ENCODE assay signal across 1 cellular context in genomic region chr12:237026-237815, GRCh38.
A peak's percentile ranks its signal among the peaks of the same experiment; 100 is the strongest.
TF ChIP-seq lines count a peak whose summit lies in the region.

No MANE protein-coding gene starts in this region.

TF ChIP-seq in HepG2, 621 proteins besides CTCF, POLR2A, EP300 and RAD21 (continued from another document and continues in another):
- no peak; a peak in 1 of 4 replicates for TF ChIP-seq HMGXB4 (CRISPR knock-in tag; IDR thresholded peaks at IDR 0.05; ENCODE audit: borderline replicate concordance in 1 of 2, low read depth in 1 of 2)
- no peak for TF ChIP-seq KLF11 (CRISPR knock-in tag; IDR thresholded peaks at IDR 0.05)
- TF ChIP-seq TIGD3 (CRISPR knock-in tag; IDR thresholded peaks at IDR 0.05; ENCODE audit: borderline replicate concordance), result no peak
- TF ChIP-seq ZNF251 (CRISPR knock-in tag; IDR thresholded peaks at IDR 0.05), result no peak
- no peak for TF ChIP-seq ZNF775 (CRISPR knock-in tag; IDR thresholded peaks at IDR 0.05; ENCODE audit: borderline replicate concordance)
- TF ChIP-seq ZNF891 (CRISPR knock-in tag; IDR thresholded peaks at IDR 0.05), result no peak
- TF ChIP-seq, protein P1, sequence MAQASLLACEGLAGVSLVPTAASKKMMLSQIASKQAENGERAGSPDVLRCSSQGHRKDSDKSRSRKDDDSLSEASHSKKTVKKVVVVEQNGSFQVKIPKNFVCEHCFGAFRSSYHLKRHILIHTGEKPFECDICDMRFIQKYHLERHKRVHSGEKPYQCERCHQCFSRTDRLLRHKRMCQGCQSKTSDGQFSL (CRISPR knock-in tag; IDR thresholded peaks at IDR 0.05), result no peak
- no peak for TF ChIP-seq DNMT3B (CRISPR knock-in tag; conservative IDR thresholded peaks at IDR 0.05)
- TF ChIP-seq HNRNPK (IDR thresholded peaks at IDR 0.05; ENCODE audit: low read depth, low read length, poor library complexity, severe bottlenecking), result no peak
- peak; percentile 26; the same call in 1 of the 2 replicates for TF ChIP-seq FOXC1 (CRISPR knock-in tag; IDR thresholded peaks at IDR 0.05; ENCODE audit: borderline replicate concordance)
- no peak for TF ChIP-seq ZNF558 (CRISPR knock-in tag; IDR thresholded peaks at IDR 0.05; ENCODE audit: borderline replicate concordance)
- TF ChIP-seq ZNF777 (CRISPR knock-in tag; IDR thresholded peaks at IDR 0.05), result no peak
- peak; percentile 23 for TF ChIP-seq TBL1XR1 (IDR thresholded peaks at IDR 0.05; ENCODE audit: borderline replicate concordance, low read length, partially characterized antibody)
- TF ChIP-seq ZNF766 (CRISPR knock-in tag; IDR thresholded peaks at IDR 0.05; ENCODE audit: borderline replicate concordance), result no peak
- no peak for TF ChIP-seq ZNF616 (CRISPR knock-in tag; IDR thresholded peaks at IDR 0.05; ENCODE audit: low read depth)
- 0 out of 2 replicates have a peak, but pooled peaks have one; percentile 30 for TF ChIP-seq CEBPG (CRISPR knock-in tag; IDR thresholded peaks at IDR 0.05)
- TF ChIP-seq ZUFSP (CRISPR knock-in tag; IDR thresholded peaks at IDR 0.05; ENCODE audit: borderline replicate concordance), result no peak
- TF ChIP-seq TEF (CRISPR knock-in tag; IDR thresholded peaks at IDR 0.05), result no peak
- 0 out of 2 replicates have a peak, but pooled peaks have one; percentile 23 for TF ChIP-seq YEATS2 (CRISPR knock-in tag; IDR thresholded peaks at IDR 0.05; ENCODE audit: borderline replicate concordance)
- peak; percentile 23; the same call in 1 of the 2 replicates for TF ChIP-seq TBX2 (CRISPR knock-in tag; IDR thresholded peaks at IDR 0.05; ENCODE audit: borderline replicate concordance)
- no peak for TF ChIP-seq ZNF24 (IDR thresholded peaks at IDR 0.05)
- TF ChIP-seq ZZZ3 (CRISPR knock-in tag; IDR thresholded peaks at IDR 0.05; ENCODE audit: borderline replicate concordance), result no peak
- TF ChIP-seq, protein P2, sequence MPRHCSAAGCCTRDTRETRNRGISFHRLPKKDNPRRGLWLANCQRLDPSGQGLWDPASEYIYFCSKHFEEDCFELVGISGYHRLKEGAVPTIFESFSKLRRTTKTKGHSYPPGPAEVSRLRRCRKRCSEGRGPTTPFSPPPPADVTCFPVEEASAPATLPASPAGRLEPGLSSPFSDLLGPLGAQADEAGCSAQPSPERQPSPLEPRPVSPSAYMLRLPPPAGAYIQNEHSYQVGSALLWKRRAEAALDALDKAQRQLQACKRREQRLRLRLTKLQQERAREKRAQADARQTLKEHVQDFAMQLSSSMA (CRISPR knock-in tag; IDR thresholded peaks at IDR 0.05), result no peak
- TF ChIP-seq, protein P3, sequence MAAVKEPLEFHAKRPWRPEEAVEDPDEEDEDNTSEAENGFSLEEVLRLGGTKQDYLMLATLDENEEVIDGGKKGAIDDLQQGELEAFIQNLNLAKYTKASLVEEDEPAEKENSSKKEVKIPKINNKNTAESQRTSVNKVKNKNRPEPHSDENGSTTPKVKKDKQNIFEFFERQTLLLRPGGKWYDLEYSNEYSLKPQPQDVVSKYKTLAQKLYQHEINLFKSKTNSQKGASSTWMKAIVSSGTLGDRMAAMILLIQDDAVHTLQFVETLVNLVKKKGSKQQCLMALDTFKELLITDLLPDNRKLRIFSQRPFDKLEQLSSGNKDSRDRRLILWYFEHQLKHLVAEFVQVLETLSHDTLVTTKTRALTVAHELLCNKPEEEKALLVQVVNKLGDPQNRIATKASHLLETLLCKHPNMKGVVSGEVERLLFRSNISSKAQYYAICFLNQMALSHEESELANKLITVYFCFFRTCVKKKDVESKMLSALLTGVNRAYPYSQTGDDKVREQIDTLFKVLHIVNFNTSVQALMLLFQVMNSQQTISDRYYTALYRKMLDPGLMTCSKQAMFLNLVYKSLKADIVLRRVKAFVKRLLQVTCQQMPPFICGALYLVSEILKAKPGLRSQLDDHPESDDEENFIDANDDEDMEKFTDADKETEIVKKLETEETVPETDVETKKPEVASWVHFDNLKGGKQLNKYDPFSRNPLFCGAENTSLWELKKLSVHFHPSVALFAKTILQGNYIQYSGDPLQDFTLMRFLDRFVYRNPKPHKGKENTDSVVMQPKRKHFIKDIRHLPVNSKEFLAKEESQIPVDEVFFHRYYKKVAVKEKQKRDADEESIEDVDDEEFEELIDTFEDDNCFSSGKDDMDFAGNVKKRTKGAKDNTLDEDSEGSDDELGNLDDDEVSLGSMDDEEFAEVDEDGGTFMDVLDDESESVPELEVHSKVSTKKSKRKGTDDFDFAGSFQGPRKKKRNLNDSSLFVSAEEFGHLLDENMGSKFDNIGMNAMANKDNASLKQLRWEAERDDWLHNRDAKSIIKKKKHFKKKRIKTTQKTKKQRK (IDR thresholded peaks at IDR 0.05; ENCODE audit: low read length), result no peak
- no peak for TF ChIP-seq ARNT2 (CRISPR knock-in tag; IDR thresholded peaks at IDR 0.05; ENCODE audit: low read depth)
- TF ChIP-seq ZNF841 (CRISPR knock-in tag; IDR thresholded peaks at IDR 0.05; ENCODE audit: borderline replicate concordance), result no peak
- no peak for TF ChIP-seq NFYC (CRISPR knock-in tag; IDR thresholded peaks at IDR 0.05)
- no peak for TF ChIP-seq ZNF121 (CRISPR knock-in tag; IDR thresholded peaks at IDR 0.05)
- no peak for TF ChIP-seq GMEB1 (CRISPR knock-in tag; IDR thresholded peaks at IDR 0.05; ENCODE audit: borderline replicate concordance)
- TF ChIP-seq, protein P4, sequence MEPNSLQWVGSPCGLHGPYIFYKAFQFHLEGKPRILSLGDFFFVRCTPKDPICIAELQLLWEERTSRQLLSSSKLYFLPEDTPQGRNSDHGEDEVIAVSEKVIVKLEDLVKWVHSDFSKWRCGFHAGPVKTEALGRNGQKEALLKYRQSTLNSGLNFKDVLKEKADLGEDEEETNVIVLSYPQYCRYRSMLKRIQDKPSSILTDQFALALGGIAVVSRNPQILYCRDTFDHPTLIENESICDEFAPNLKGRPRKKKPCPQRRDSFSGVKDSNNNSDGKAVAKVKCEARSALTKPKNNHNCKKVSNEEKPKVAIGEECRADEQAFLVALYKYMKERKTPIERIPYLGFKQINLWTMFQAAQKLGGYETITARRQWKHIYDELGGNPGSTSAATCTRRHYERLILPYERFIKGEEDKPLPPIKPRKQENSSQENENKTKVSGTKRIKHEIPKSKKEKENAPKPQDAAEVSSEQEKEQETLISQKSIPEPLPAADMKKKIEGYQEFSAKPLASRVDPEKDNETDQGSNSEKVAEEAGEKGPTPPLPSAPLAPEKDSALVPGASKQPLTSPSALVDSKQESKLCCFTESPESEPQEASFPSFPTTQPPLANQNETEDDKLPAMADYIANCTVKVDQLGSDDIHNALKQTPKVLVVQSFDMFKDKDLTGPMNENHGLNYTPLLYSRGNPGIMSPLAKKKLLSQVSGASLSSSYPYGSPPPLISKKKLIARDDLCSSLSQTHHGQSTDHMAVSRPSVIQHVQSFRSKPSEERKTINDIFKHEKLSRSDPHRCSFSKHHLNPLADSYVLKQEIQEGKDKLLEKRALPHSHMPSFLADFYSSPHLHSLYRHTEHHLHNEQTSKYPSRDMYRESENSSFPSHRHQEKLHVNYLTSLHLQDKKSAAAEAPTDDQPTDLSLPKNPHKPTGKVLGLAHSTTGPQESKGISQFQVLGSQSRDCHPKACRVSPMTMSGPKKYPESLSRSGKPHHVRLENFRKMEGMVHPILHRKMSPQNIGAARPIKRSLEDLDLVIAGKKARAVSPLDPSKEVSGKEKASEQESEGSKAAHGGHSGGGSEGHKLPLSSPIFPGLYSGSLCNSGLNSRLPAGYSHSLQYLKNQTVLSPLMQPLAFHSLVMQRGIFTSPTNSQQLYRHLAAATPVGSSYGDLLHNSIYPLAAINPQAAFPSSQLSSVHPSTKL (CRISPR knock-in tag; IDR thresholded peaks at IDR 0.05), result peak; percentile 63
- TF ChIP-seq ZNF563 (CRISPR knock-in tag; IDR thresholded peaks at IDR 0.05), result peak; percentile 67; the same call in 1 of the 2 replicates
- TF ChIP-seq ZNF598 (CRISPR knock-in tag; IDR thresholded peaks at IDR 0.05; ENCODE audit: borderline replicate concordance), result no peak
